Comparison of ENCODE assay signal across 17 cellular contexts in genomic region chr12:41531147-41531829, GRCh38.
DNase-seq lines count a peak whose midpoint lies in the region; ATAC-seq and TF ChIP-seq lines count a peak whose summit lies in the region.
"Had no signal": no experiment of that assay in that cellular context is flagged by ENCODE, and none has a peak within 500 bp of the region (broad histone marks: within the 10 kb centered on the region; RNA-seq: fewer than 3 reads in every experiment).

No MANE protein-coding gene starts in this region.

- H3K36me3 ChIP-seq in uterus = no peaks in the 10 kb centered on the region

- H3K27ac Mint-ChIP-seq in MCF 10A (ENCODE audit: low read depth, unreplicated experiment) = no peak overlapping the region
- H3K27ac Mint-ChIP-seq in activated CD4-positive, alpha-beta T cell treated with anti-CD3 and anti-CD28 coated beads, Interleukin-2, amount 10 ng/mL, durations not matched to agents 7 days and 5 days = no peak overlapping the region
- H3K27ac Mint-ChIP-seq: activated CD8-positive, alpha-beta T cell treated with anti-CD3 and anti-CD28 coated beads, Interleukin-2, amount 10 ng/mL, durations not matched to agents 7 days and 5 days; activated naive CD8-positive, alpha-beta T cell treated with anti-CD3 and anti-CD28 coated beads, Interleukin-2, amount 50 U/mL, for 24 hours; activated T-helper 1 cell treated with anti-CD3 and anti-CD28 coated beads, Interleukin-12 subunit alpha, Interleukin-12 subunit beta, Interleukin-2, Interleukin-4 antibody, amounts not matched to agents 30 ng/mL and 10 ng/mL and 1 ng/mL, durations not matched to agents 14 hours and 24 hours and 36 hours; natural killer cell had no signal

- intact Hi-C loops in Right ventricle myocardium inferior (cut with DNase I) (no loop called here), cardiac septum (cut with DNase I) (no loop called here), left ventricle myocardium superior (cut with micrococcal nuclease) (no loop called here), uterus (cut with DNase I; ENCODE audit: low total_unique reads) (no loop called here), MCF 10A (cut with micrococcal nuclease) (no loop called here)

- TF ChIP-seq POLR2A in uterus (IDR thresholded peaks at IDR 0.05) = no peak

- CTCF ChIA-PET in MCF 10A (lab: Yijun Ruan, JAX) = no interaction called here
- CTCF ChIA-PET in activated CD4-positive, alpha-beta T cell treated with anti-CD3 and anti-CD28 coated beads, Interleukin-2, amount 10 ng/mL, durations not matched to agents 7 days and 5 days (lab: Charles Lee) = no interaction called here

- H3K4me1 ChIP-seq in uterus = no peaks in the 10 kb centered on the region

- no peak overlapping the region for H3K4me3 ChIP-seq in uterus

- H3K36me3 Mint-ChIP-seq in MCF 10A (ENCODE audit: insufficient read depth, unreplicated experiment) = peaks cover 7% of the 10 kb centered on the region
- no peaks in the 10 kb centered on the region for H3K36me3 Mint-ChIP-seq in activated CD4-positive, alpha-beta T cell treated with anti-CD3 and anti-CD28 coated beads, Interleukin-2, amount 10 ng/mL, durations not matched to agents 7 days and 5 days (ENCODE audit: low read depth)
- H3K36me3 Mint-ChIP-seq: natural killer cell had no signal

- H3K9me3 Mint-ChIP-seq in MCF 10A (ENCODE audit: unreplicated experiment) = no peaks in the 10 kb centered on the region
- no peaks in the 10 kb centered on the region for H3K9me3 Mint-ChIP-seq in activated CD4-positive, alpha-beta T cell treated with anti-CD3 and anti-CD28 coated beads, Interleukin-2, amount 10 ng/mL, durations not matched to agents 7 days and 5 days
- H3K9me3 Mint-ChIP-seq: activated naive CD8-positive, alpha-beta T cell treated with anti-CD3 and anti-CD28 coated beads, Interleukin-2, amount 50 U/mL, for 24 hours; activated T-helper 1 cell treated with anti-CD3 and anti-CD28 coated beads, Interleukin-12 subunit alpha, Interleukin-12 subunit beta, Interleukin-2, Interleukin-4 antibody, amounts not matched to agents 30 ng/mL and 10 ng/mL and 1 ng/mL, durations not matched to agents 14 hours and 24 hours and 36 hours; natural killer cell had no signal

- H3K9me3 ChIP-seq in uterus = no peaks in the 10 kb centered on the region
- H3K9me3 ChIP-seq: SK-N-SH had no signal

- TF ChIP-seq CTCF in uterus (IDR thresholded peaks at IDR 0.05) = no peak
- TF ChIP-seq CTCF in MCF 10A (IDR thresholded peaks at IDR 0.05; ENCODE audit: unreplicated experiment) = no peak

- DNase-seq in Right ventricle myocardium inferior (ENCODE audit: missing footprints) = peak; percentile 83
- no peak for DNase-seq in cardiac septum (ENCODE audit: low spot score)
- DNase-seq in left ventricle myocardium superior = peak; percentile 86
- DNase-seq in pons (ENCODE audit: low spot score) = peak; percentile 52
- DNase-seq in uterus = peak; percentile 45 to 71
- no peak for DNase-seq in stimulated activated CD4-positive, alpha-beta T cell treated with anti-CD3 and anti-CD28 coated beads, Interleukin-1b, Interleukin-23, amount 100 ng/mL, for 48 hours
- no peak for DNase-seq in MCF 10A (ENCODE audit: unreplicated experiment)
- DNase-seq in activated CD4-positive, alpha-beta T cell treated with anti-CD3 and anti-CD28 coated beads, Interleukin-2, amount 10 ng/mL, durations not matched to agents 7 days and 5 days = no peak
- DNase-seq: activated CD8-positive, alpha-beta T cell treated with anti-CD3 and anti-CD28 coated beads, Interleukin-2, amount 10 ng/mL, durations not matched to agents 7 days and 5 days; activated naive CD8-positive, alpha-beta T cell treated with anti-CD3 and anti-CD28 coated beads, Interleukin-2, amount 50 U/mL, for 24 hours; natural killer cell; NCI-H1417; NCI-H345; SK-N-SH; stimulated activated naive CD4-positive, alpha-beta T cell had no signal

- POLR2A ChIA-PET in MCF 10A (lab: Yijun Ruan, JAX) = no interaction called here
- POLR2A ChIA-PET in activated CD4-positive, alpha-beta T cell treated with anti-CD3 and anti-CD28 coated beads, Interleukin-2, amount 10 ng/mL, durations not matched to agents 7 days and 5 days (lab: Charles Lee) = no interaction called here

- BruUV-seq in MCF 10A (replicated peaks; lab: Mats Ljungman, UMichigan) = no TSS peak

- peak; percentile 93 for ATAC-seq in Right ventricle myocardium inferior
- peak; percentile 97 for ATAC-seq in left ventricle myocardium superior
- ATAC-seq: activated CD8-positive, alpha-beta T cell treated with anti-CD3 and anti-CD28 coated beads, Interleukin-2, amount 10 ng/mL, durations not matched to agents 7 days and 5 days; natural killer cell had no signal

- peaks cover 34% of the 10 kb centered on the region for H3K27me3 Mint-ChIP-seq in MCF 10A (ENCODE audit: insufficient read depth, unreplicated experiment)
- H3K27me3 Mint-ChIP-seq in activated CD4-positive, alpha-beta T cell treated with anti-CD3 and anti-CD28 coated beads, Interleukin-2, amount 10 ng/mL, durations not matched to agents 7 days and 5 days = peaks cover 3% of the 10 kb centered on the region

- H3K4me1 Mint-ChIP-seq in MCF 10A (ENCODE audit: insufficient read depth, unreplicated experiment) = no peaks in the 10 kb centered on the region
- H3K4me1 Mint-ChIP-seq in activated CD4-positive, alpha-beta T cell treated with anti-CD3 and anti-CD28 coated beads, Interleukin-2, amount 10 ng/mL, durations not matched to agents 7 days and 5 days = no peaks in the 10 kb centered on the region
- H3K4me1 Mint-ChIP-seq: natural killer cell had no signal

- no peaks in the 10 kb centered on the region for H3K27me3 ChIP-seq in uterus

- no peak overlapping the region for H3K4me3 Mint-ChIP-seq in MCF 10A (ENCODE audit: unreplicated experiment)
- no peak overlapping the region for H3K4me3 Mint-ChIP-seq in activated CD4-positive, alpha-beta T cell treated with anti-CD3 and anti-CD28 coated beads, Interleukin-2, amount 10 ng/mL, durations not matched to agents 7 days and 5 days
- H3K4me3 Mint-ChIP-seq: activated CD8-positive, alpha-beta T cell treated with anti-CD3 and anti-CD28 coated beads, Interleukin-2, amount 10 ng/mL, durations not matched to agents 7 days and 5 days; activated naive CD8-positive, alpha-beta T cell treated with anti-CD3 and anti-CD28 coated beads, Interleukin-2, amount 50 U/mL, for 24 hours; activated T-helper 1 cell treated with anti-CD3 and anti-CD28 coated beads, Interleukin-12 subunit alpha, Interleukin-12 subunit beta, Interleukin-2, Interleukin-4 antibody, amounts not matched to agents 30 ng/mL and 10 ng/mL and 1 ng/mL, durations not matched to agents 14 hours and 24 hours and 36 hours; natural killer cell had no signal

- no peak overlapping the region for H3K27ac ChIP-seq in uterus
- H3K27ac ChIP-seq: 22Rv1 had no signal

Comparison
In these comparisons a context has a peak if more than half of its experiments do, and no peak if none do; other contexts are left out.
1. DNase-seq: peak in Right ventricle myocardium inferior (single experiment), left ventricle myocardium superior (single experiment), pons (single experiment) and uterus (2 of 2); none in cardiac septum (single experiment), stimulated activated CD4-positive, alpha-beta T cell treated with anti-CD3 and anti-CD28 coated beads, Interleukin-1b, Interleukin-23, amount 100 ng/mL, for 48 hours (single experiment), MCF 10A (single experiment) and activated CD4-positive, alpha-beta T cell treated with anti-CD3 and anti-CD28 coated beads, Interleukin-2, amount 10 ng/mL, durations not matched to agents 7 days and 5 days (single experiment).